Comparison of ENCODE assay signal across 14 cellular contexts in the genomic region with DNA sequence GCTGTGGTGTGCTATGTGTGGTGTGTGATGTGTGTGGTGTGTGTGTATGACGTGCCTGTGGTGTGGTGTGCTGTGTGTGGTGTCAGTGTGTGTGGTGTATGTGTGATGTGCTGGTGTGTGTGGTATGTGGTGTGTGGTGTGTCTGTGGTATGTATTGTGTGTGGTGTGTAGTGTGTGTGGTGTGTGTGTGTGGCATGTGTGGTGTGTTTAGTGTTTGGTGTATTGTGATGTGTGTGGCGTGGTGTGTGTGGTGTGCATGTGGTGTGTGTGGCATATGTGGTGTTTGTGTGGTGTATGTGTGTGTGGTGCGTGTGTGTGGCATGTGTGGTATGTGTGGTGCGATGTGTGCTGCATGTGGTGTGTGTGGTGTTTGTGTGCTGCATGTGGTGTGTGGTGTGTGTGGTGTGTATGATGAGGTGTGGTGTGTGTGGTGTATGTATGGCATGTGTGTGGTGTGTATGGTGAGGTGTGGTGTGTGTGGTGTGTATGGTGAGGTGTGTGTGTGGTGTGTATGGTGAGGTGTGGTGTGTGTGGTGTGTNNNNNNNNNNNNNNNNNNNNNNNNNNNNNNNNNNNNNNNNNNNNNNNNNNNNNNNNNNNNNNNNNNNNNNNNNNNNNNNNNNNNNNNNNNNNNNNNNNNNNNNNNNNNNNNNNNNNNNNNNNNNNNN. TPM values are rescaled to one million over a fixed set of nuclear protein-coding genes. Genes with fewer than 3 reads are reported as not detected.
DNase-seq lines count a peak whose midpoint lies in the region; ATAC-seq and TF ChIP-seq lines count a peak whose summit lies in the region.
"Had no signal": no experiment of that assay in that cellular context is flagged by ENCODE, and none has a peak within 500 bp of the region (broad histone marks: within the 10 kb centered on the region; RNA-seq: fewer than 3 reads in every experiment).

No MANE protein-coding gene starts in this region.

- no peak for TF ChIP-seq CTCF in H9 (conservative IDR thresholded peaks at IDR 0.05)
- no peak for TF ChIP-seq CTCF in WTC11 (IDR thresholded peaks at IDR 0.05)
- TF ChIP-seq CTCF in foreskin keratinocyte (conservative IDR thresholded peaks at IDR 0.05) = no peak

- peaks cover 2% of the 10 kb centered on the region for H4K20me1 ChIP-seq in H9 (ENCODE audit: control insufficient read depth, insufficient read depth, insufficient read length)

- no peaks in the 10 kb centered on the region for H3K4me1 ChIP-seq in H9 (ENCODE audit: insufficient read depth, low read length)
- no peaks in the 10 kb centered on the region for H3K4me1 ChIP-seq in foreskin keratinocyte
- H3K4me1 ChIP-seq in trophoblast cell (ENCODE audit: control insufficient read depth in 1 of 2, insufficient read depth in 2 of 2, low read length in 2 of 2) = no peaks in the 10 kb centered on the region

- H3K56ac ChIP-seq in H9 (ENCODE audit: insufficient read length, low read depth, low read length) = no peak overlapping the region

- H2BK5ac ChIP-seq in H9 (ENCODE audit: insufficient read length, low read length) (no peak overlapping the region), trophoblast cell (ENCODE audit: low read depth, low read length, poor library complexity) (no peak overlapping the region)

- H3T11ph ChIP-seq in H9 (ENCODE audit: low read length) = no peak overlapping the region

- H2BK120ac ChIP-seq in H9 (ENCODE audit: low read depth, low read length, poor library complexity, severe bottlenecking) (no peak overlapping the region), trophoblast cell (ENCODE audit: insufficient read depth, low read length, poor library complexity) (no peak overlapping the region)

- peak overlapping the region; percentile 1 for H3K18ac ChIP-seq in H9 (ENCODE audit: insufficient read length, low read depth, low read length)
- no peak overlapping the region for H3K18ac ChIP-seq in trophoblast cell (ENCODE audit: low read length)

- H3K9me3 Mint-ChIP-seq in H9 (peaks cover 7 to 8% of the 10 kb centered on the region in 2 experiments), WTC11 (peaks cover 10% of the 10 kb centered on the region)

- ATAC-seq in WTC11 (no peak), foreskin keratinocyte (peak; percentile 53), GM18907 (IDR thresholded peaks at IDR 0.05; ENCODE audit: unreplicated experiment) (no peak)

- POLR2A ChIA-PET in WTC11 (lab: Charles Lee) = no interaction called here

- H3K79me1 ChIP-seq in H9 (ENCODE audit: insufficient read depth, low read depth, low read length, poor library complexity, severe bottlenecking) = no peaks in the 10 kb centered on the region
- no peaks in the 10 kb centered on the region for H3K79me1 ChIP-seq in trophoblast cell (ENCODE audit: low read length)

- no peaks in the 10 kb centered on the region for H3K36me3 ChIP-seq in trophoblast cell (ENCODE audit: control insufficient read depth in 1 of 2, insufficient read depth in 2 of 2, low read length in 2 of 2)

- H3K14ac ChIP-seq in H9 (ENCODE audit: insufficient read depth, low read length) (no peak overlapping the region), trophoblast cell (ENCODE audit: low read length) (no peak overlapping the region)

- no peak overlapping the region for H4K12ac ChIP-seq in trophoblast cell (ENCODE audit: low read depth, low read length)

- peak overlapping the region; percentile 0 for H4K5ac ChIP-seq in H9 (ENCODE audit: insufficient read length, low read depth, low read length)

- no peak overlapping the region for H2BK15ac ChIP-seq in H9 (ENCODE audit: low read depth, low read length)

- H3K4ac ChIP-seq in H9 (ENCODE audit: low read depth, low read length) (no peak overlapping the region), trophoblast cell (ENCODE audit: low read depth, low read length) (no peak overlapping the region)

- CTCF ChIA-PET in WTC11 (lab: Charles Lee) = no interaction called here

- DNase-seq in H9 (no peak), WTC11 (ENCODE audit: low spot score) (no peak), foreskin keratinocyte (no peak), trophoblast cell (no peak), NCI-H526 (lab: John Stamatoyannopoulos, UW) (no peak), cortex of kidney (lab: John Stamatoyannopoulos, UW) (no peak)
- DNase-seq: activated CD4-positive, alpha-beta T cell treated with anti-CD3 and anti-CD28 coated beads, Interleukin-2, amount 50 U/mL, for 1 hour; anterior cingulate cortex; DMS 273 treated with DMSO at 0.1 percent for 48 hours; NCI-H1048; NCI-H526 treated with DMSO at 0.1 percent for 48 hours had no signal

- H3K4me2 ChIP-seq in H9 (ENCODE audit: insufficient read depth, insufficient read length, low read length) = no peak overlapping the region
- no peak overlapping the region for H3K4me2 ChIP-seq in trophoblast cell (ENCODE audit: low read length)

- H3K4me3 Mint-ChIP-seq in H9 = no peak overlapping the region
- no peak overlapping the region for H3K4me3 Mint-ChIP-seq in WTC11

- peak overlapping the region; percentile 44 for H4K8ac ChIP-seq in H9 (replicated peaks; ENCODE audit: insufficient read length, low read depth, low read length)
- no peak overlapping the region for H4K8ac ChIP-seq in trophoblast cell (ENCODE audit: low read depth, low read length)

- H3K27ac ChIP-seq in H9 (ENCODE audit: insufficient read length, low read depth, low read length) (no peak overlapping the region), foreskin keratinocyte (no peak overlapping the region), trophoblast cell (ENCODE audit: low read depth, low read length) (no peak overlapping the region)

- H2AFZ ChIP-seq in H9 (ENCODE audit: low read length) (no peak overlapping the region), trophoblast cell (ENCODE audit: insufficient read depth, low read length, poor library complexity) (no peak overlapping the region)

- peak overlapping the region; percentile 60 for H3K4me3 ChIP-seq in trophoblast cell (ENCODE audit: low read depth, low read length)

- H2BK20ac ChIP-seq in H9 (ENCODE audit: low read depth, low read length, poor library complexity, severe bottlenecking) = no peak overlapping the region

- no peak overlapping the region for H2AK5ac ChIP-seq in H9 (ENCODE audit: insufficient read length, low read length)
- no peak overlapping the region for H2AK5ac ChIP-seq in trophoblast cell (ENCODE audit: low read length)

- H3K23me2 ChIP-seq in H9 (ENCODE audit: insufficient read length, low read depth, low read length, poor library complexity, severe bottlenecking) = no peaks in the 10 kb centered on the region

- H3K79me2 ChIP-seq in H9 (ENCODE audit: insufficient read depth, low read length) (no peaks in the 10 kb centered on the region), trophoblast cell (ENCODE audit: control insufficient read depth, insufficient read depth, low read length, poor library complexity) (no peaks in the 10 kb centered on the region)

- H3K27me3 Mint-ChIP-seq in H9 (ENCODE audit: low read depth) = peaks cover 5% of the 10 kb centered on the region; the same call in 1 of the 2 replicates
- no peaks in the 10 kb centered on the region for H3K27me3 Mint-ChIP-seq in WTC11 (ENCODE audit: low read depth)

- H3K27me3 ChIP-seq in H9 (ENCODE audit: insufficient read depth, low read length) (no peaks in the 10 kb centered on the region), foreskin keratinocyte (no peaks in the 10 kb centered on the region), trophoblast cell (ENCODE audit: insufficient read depth, low read length) (no peaks in the 10 kb centered on the region)

- 100% methylated on average over 1 of the region's 4 CpGs for WGBS in H9 (ENCODE audit: extremely low coverage, insufficient read length, low lambda C conversion rate)
- WGBS in trophoblast cell (ENCODE audit: extremely low coverage, insufficient coverage, insufficient read length) = 100% methylated on average over 2 of the region's 4 CpGs

- H3K27ac Mint-ChIP-seq in H9 (no peak overlapping the region), WTC11 (peak overlapping the region; percentile 72; the same call in 1 of the 2 replicates)

- no peak overlapping the region for H3K23ac ChIP-seq in H9 (ENCODE audit: insufficient read length, low read depth, low read length)
- H3K23ac ChIP-seq in trophoblast cell (ENCODE audit: low read length) = peak overlapping the region; percentile 100

- no peak overlapping the region for H3K9ac ChIP-seq in H9 (ENCODE audit: extremely low read depth, insufficient read length, low read length)
- H3K9ac ChIP-seq in trophoblast cell (ENCODE audit: low read length) = peak overlapping the region; percentile 62

- H2BK12ac ChIP-seq in H9 (ENCODE audit: insufficient read length, low read depth, low read length) = no peak overlapping the region
- no peak overlapping the region for H2BK12ac ChIP-seq in trophoblast cell (ENCODE audit: low read length)

- no peaks in the 10 kb centered on the region for H3K4me1 Mint-ChIP-seq in H9
- no peaks in the 10 kb centered on the region for H3K4me1 Mint-ChIP-seq in WTC11

- H3K9me3 ChIP-seq in H9 (ENCODE audit: control insufficient read depth, low read depth, low read length) (no peaks in the 10 kb centered on the region), trophoblast cell (ENCODE audit: insufficient read depth, low read depth, low read length) (peaks cover 9% of the 10 kb centered on the region)

- peaks cover 0 to 3% (median 0%) of the 10 kb centered on the region in 3 experiments; a peak in 2 of 7 replicates for H3K36me3 Mint-ChIP-seq in H9 (ENCODE audit: insufficient read depth in 1 of 3, low read depth in 3 of 3)
- H3K36me3 Mint-ChIP-seq in WTC11 = peaks cover 6% of the 10 kb centered on the region

- no peak overlapping the region for H4K91ac ChIP-seq in H9 (ENCODE audit: insufficient read length, low read depth, low read length)
- no peak overlapping the region for H4K91ac ChIP-seq in trophoblast cell (ENCODE audit: low read depth, low read length)

TF ChIP-seq in WTC11, 78 proteins besides CTCF, POLR2A, EP300 and RAD21 (continues in another document):
- TF ChIP-seq MLX (CRISPR knock-in tag; IDR thresholded peaks at IDR 0.05) (no peak), KAT7 (CRISPR knock-in tag; IDR thresholded peaks at IDR 0.05; ENCODE audit: borderline replicate concordance) (no peak)

RNA-seq across cellular contexts. Expression of gene RNU6ATAC, which starts 18.3 kb away (rescaled TPM):
- total RNA-seq in H9 (2021) (132 and 134 TPM in 2 replicates), WTC11 (2021) (87.0 to 124 TPM (median 117 TPM) in 3 replicates), foreskin keratinocyte (not detected in 2 replicates)
- not detected in 2 replicates for polyA plus RNA-seq in foreskin keratinocyte
- not detected in 2 replicates for polyA plus RNA-seq in trophoblast cell (2013)
- total RNA-seq: SK-MEL-5 had no signal
- polyA plus RNA-seq: neural cell had no signal

RNA-seq across cellular contexts. Expression of gene WDR5, which starts 46.8 kb away (rescaled TPM):
- 72.3 and 74.0 TPM in 2 replicates for total RNA-seq in H9 (2021)
- 54.2 to 62.5 TPM (median 56.5 TPM) in 3 replicates for total RNA-seq in WTC11 (2021)
- 46.0 and 53.1 TPM in 2 replicates for total RNA-seq in foreskin keratinocyte
- polyA plus RNA-seq in foreskin keratinocyte = 38.5 and 47.0 TPM in 2 replicates
- polyA plus RNA-seq in trophoblast cell (2013) = 23.6 and 23.9 TPM in 2 replicates
